Comparison of ENCODE assay signal across 17 cellular contexts in the genomic region with DNA sequence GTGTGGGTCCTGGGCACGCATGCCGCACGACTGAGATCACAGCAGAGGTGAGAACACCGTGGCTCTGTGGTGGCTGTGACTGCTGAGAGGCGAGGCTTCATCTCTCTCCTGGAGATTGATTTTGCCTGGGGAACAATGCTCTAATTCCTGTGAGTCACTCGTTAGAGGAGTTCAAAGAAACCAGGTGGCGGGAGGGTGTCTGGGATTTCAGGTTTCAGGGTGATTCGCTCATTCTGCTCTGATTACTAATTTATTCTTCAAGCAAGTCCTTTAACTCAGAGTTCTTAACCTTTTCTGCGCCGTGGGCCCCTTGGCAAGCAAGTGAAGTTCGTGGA. TPM values are rescaled to one million over a fixed set of nuclear protein-coding genes. Genes with fewer than 3 reads are reported as not detected.
DNase-seq lines count a peak whose midpoint lies in the region; ATAC-seq and TF ChIP-seq lines count a peak whose summit lies in the region.
"Had no signal": no experiment of that assay in that cellular context is flagged by ENCODE, and none has a peak within 500 bp of the region (broad histone marks: within the 10 kb centered on the region; RNA-seq: fewer than 3 reads in every experiment).

No MANE protein-coding gene starts in this region.

- DNase-seq in ACHN: peak; percentile 4
- DNase-seq in HK-2 (ENCODE audit: unreplicated experiment): peak; percentile 43
- no peak for DNase-seq in WTC11 (ENCODE audit: low spot score)
- peak; percentile 83 for DNase-seq in kidney epithelial cell (ENCODE audit: low read depth)
- DNase-seq in NK-92 treated with Interleukin-12 subunit alpha and Interleukin-12 subunit beta, amount 100 ng/mL, for 24 hours (lab: John Stamatoyannopoulos, UW): no peak
- no peak for DNase-seq in GF-D8 (lab: John Stamatoyannopoulos, UW)
- DNase-seq: activated B cell treated with CpG ODN at 0.5 μM for 24 hours; activated naive CD4-positive, alpha-beta T cell treated with Interleukin-2 at 50 U/mL for 16 hours; brain microvascular endothelial cell; DMS 273 treated with DMSO at 0.1 percent for 48 hours; NCI-H1092; NCI-H2227 treated with DMSO at 0.1 percent for 48 hours; stimulated activated naive B cell treated with anti-CD40 and anti-IgM and Interleukin-4, amounts not matched to agents 10 μg/mL and 1 μg/mL and 100 μg/mL, for 72 hours; upper lobe of right lung had no signal

- no peaks in the 10 kb centered on the region for H3K27me3 Mint-ChIP-seq in WTC11 (ENCODE audit: low read depth)
- H3K27me3 Mint-ChIP-seq: activated B cell treated with CpG ODN at 0.5 μM for 24 hours; stimulated activated naive B cell treated with anti-CD40 and anti-IgM and Interleukin-4, amounts not matched to agents 10 μg/mL and 1 μg/mL and 100 μg/mL, for 72 hours had no signal

- no peaks in the 10 kb centered on the region for H3K36me3 ChIP-seq in kidney epithelial cell (ENCODE audit: control insufficient read depth, insufficient read depth, low read length)
- H3K36me3 ChIP-seq: brain microvascular endothelial cell, upper lobe of right lung had no signal

- TF ChIP-seq CTCF in WTC11 (IDR thresholded peaks at IDR 0.05): no peak
- no peak for TF ChIP-seq CTCF in kidney epithelial cell (IDR thresholded peaks at IDR 0.05; ENCODE audit: insufficient read depth, low read length, poor library complexity, severe bottlenecking)

- POLR2A ChIA-PET in WTC11 (lab: Charles Lee): interaction anchor here (1.2 kb wide), 1 partner anchor 96 kb away, joined by 3 read pairs; no protein-coding TSS in a partner anchor

- CTCF ChIA-PET in WTC11 (lab: Charles Lee): interaction anchor here (1.5 kb wide), 1 partner anchor 96 kb away, joined by 4 read pairs; no protein-coding TSS in a partner anchor

- H3K4me3 Mint-ChIP-seq in WTC11: no peak overlapping the region
- H3K4me3 Mint-ChIP-seq: activated B cell treated with CpG ODN at 0.5 μM for 24 hours; stimulated activated naive B cell treated with anti-CD40 and anti-IgM and Interleukin-4, amounts not matched to agents 10 μg/mL and 1 μg/mL and 100 μg/mL, for 72 hours had no signal

- peak overlapping the region; percentile 89 for H3K27ac Mint-ChIP-seq in WTC11
- H3K27ac Mint-ChIP-seq: activated B cell treated with CpG ODN at 0.5 μM for 24 hours; stimulated activated naive B cell treated with anti-CD40 and anti-IgM and Interleukin-4, amounts not matched to agents 10 μg/mL and 1 μg/mL and 100 μg/mL, for 72 hours had no signal

- ATAC-seq in WTC11: no peak; the same call in 1 of the 2 replicates
- no peak for ATAC-seq in GM18867 (IDR thresholded peaks at IDR 0.05; ENCODE audit: unreplicated experiment)
- no peak for ATAC-seq in GM18520 (IDR thresholded peaks at IDR 0.05; ENCODE audit: unreplicated experiment)
- ATAC-seq: stimulated activated naive B cell treated with anti-CD40 and anti-IgM and Interleukin-4, amounts not matched to agents 10 μg/mL and 1 μg/mL and 100 μg/mL, for 72 hours; upper lobe of right lung had no signal

- H3K4me1 Mint-ChIP-seq in WTC11: peaks cover 88% of the 10 kb centered on the region
- H3K4me1 Mint-ChIP-seq: activated B cell treated with CpG ODN at 0.5 μM for 24 hours; stimulated activated naive B cell treated with anti-CD40 and anti-IgM and Interleukin-4, amounts not matched to agents 10 μg/mL and 1 μg/mL and 100 μg/mL, for 72 hours had no signal

- H3K4me3 ChIP-seq in kidney epithelial cell (ENCODE audit: low read depth, low read length): no peak overlapping the region
- H3K4me3 ChIP-seq: skin epidermis, upper lobe of right lung had no signal

- H3K36me3 Mint-ChIP-seq in WTC11: no peaks in the 10 kb centered on the region
- H3K36me3 Mint-ChIP-seq: stimulated activated naive B cell treated with anti-CD40 and anti-IgM and Interleukin-4, amounts not matched to agents 10 μg/mL and 1 μg/mL and 100 μg/mL, for 72 hours had no signal

- in situ Hi-C loops in ACHN (cut with HindIII; ENCODE audit: low pct_ligation_motif_present, low pct_unique_long_range_greater_than_20kb, low sequenced_read_pairs): no loop called here

- H3K27me3 ChIP-seq in kidney epithelial cell (ENCODE audit: control insufficient read depth, insufficient read depth, low read length): no peaks in the 10 kb centered on the region
- H3K27me3 ChIP-seq: brain microvascular endothelial cell, upper lobe of right lung had no signal

- no peaks in the 10 kb centered on the region for H3K9me3 Mint-ChIP-seq in WTC11
- H3K9me3 Mint-ChIP-seq: activated B cell treated with CpG ODN at 0.5 μM for 24 hours; stimulated activated naive B cell treated with anti-CD40 and anti-IgM and Interleukin-4, amounts not matched to agents 10 μg/mL and 1 μg/mL and 100 μg/mL, for 72 hours had no signal

TF ChIP-seq in WTC11, 78 proteins besides CTCF, POLR2A, EP300 and RAD21 (continues in another document):
- TF ChIP-seq ZNF512 (CRISPR knock-in tag; IDR thresholded peaks at IDR 0.05; ENCODE audit: borderline replicate concordance): no peak
- TF ChIP-seq, protein P1, sequence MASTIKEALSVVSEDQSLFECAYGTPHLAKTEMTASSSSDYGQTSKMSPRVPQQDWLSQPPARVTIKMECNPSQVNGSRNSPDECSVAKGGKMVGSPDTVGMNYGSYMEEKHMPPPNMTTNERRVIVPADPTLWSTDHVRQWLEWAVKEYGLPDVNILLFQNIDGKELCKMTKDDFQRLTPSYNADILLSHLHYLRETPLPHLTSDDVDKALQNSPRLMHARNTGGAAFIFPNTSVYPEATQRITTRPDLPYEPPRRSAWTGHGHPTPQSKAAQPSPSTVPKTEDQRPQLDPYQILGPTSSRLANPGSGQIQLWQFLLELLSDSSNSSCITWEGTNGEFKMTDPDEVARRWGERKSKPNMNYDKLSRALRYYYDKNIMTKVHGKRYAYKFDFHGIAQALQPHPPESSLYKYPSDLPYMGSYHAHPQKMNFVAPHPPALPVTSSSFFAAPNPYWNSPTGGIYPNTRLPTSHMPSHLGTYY (CRISPR knock-in tag; IDR thresholded peaks at IDR 0.05): no peak
- no peak for TF ChIP-seq IRF2 (CRISPR knock-in tag; IDR thresholded peaks at IDR 0.05; ENCODE audit: borderline replicate concordance, low read depth)
- TF ChIP-seq E2F4 (CRISPR knock-in tag; IDR thresholded peaks at IDR 0.05; ENCODE audit: borderline replicate concordance, low read depth): no peak
- TF ChIP-seq NR3C1 (CRISPR knock-in tag; conservative IDR thresholded peaks at IDR 0.05; ENCODE audit: low read depth): no peak
- no peak for TF ChIP-seq JAZF1 (CRISPR knock-in tag; IDR thresholded peaks at IDR 0.05)
- TF ChIP-seq, protein P2, sequence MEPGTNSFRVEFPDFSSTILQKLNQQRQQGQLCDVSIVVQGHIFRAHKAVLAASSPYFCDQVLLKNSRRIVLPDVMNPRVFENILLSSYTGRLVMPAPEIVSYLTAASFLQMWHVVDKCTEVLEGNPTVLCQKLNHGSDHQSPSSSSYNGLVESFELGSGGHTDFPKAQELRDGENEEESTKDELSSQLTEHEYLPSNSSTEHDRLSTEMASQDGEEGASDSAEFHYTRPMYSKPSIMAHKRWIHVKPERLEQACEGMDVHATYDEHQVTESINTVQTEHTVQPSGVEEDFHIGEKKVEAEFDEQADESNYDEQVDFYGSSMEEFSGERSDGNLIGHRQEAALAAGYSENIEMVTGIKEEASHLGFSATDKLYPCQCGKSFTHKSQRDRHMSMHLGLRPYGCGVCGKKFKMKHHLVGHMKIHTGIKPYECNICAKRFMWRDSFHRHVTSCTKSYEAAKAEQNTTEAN (CRISPR knock-in tag; IDR thresholded peaks at IDR 0.05): no peak
- TF ChIP-seq ZNF263 (CRISPR knock-in tag; IDR thresholded peaks at IDR 0.05; ENCODE audit: low read depth): no peak
- TF ChIP-seq, protein P3, sequence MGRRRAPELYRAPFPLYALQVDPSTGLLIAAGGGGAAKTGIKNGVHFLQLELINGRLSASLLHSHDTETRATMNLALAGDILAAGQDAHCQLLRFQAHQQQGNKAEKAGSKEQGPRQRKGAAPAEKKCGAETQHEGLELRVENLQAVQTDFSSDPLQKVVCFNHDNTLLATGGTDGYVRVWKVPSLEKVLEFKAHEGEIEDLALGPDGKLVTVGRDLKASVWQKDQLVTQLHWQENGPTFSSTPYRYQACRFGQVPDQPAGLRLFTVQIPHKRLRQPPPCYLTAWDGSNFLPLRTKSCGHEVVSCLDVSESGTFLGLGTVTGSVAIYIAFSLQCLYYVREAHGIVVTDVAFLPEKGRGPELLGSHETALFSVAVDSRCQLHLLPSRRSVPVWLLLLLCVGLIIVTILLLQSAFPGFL (CRISPR knock-in tag; IDR thresholded peaks at IDR 0.05; ENCODE audit: borderline replicate concordance): no peak
- no peak for TF ChIP-seq CREB1 (CRISPR knock-in tag; IDR thresholded peaks at IDR 0.05)

RNA-seq across cellular contexts. Expression of gene GLI2, which starts 56.3 kb away (rescaled TPM):
- total RNA-seq in WTC11 (2021) (45.9 to 60.9 TPM (median 48.6 TPM) in 3 replicates), kidney epithelial cell (4.8 and 4.9 TPM in 2 replicates)
- total RNA-seq: activated B cell treated with CpG ODN at 0.5 μM for 24 hours had no signal

Comparison
In these comparisons a context has a peak if more than half of its experiments do, and no peak if none do; other contexts are left out.
1. DNase-seq: peak in ACHN (single experiment), HK-2 (single experiment) and kidney epithelial cell (single experiment); none in WTC11 (single experiment), NK-92 treated with Interleukin-12 subunit alpha and Interleukin-12 subunit beta, amount 100 ng/mL, for 24 hours (single experiment) and GF-D8 (single experiment).